Comparison of ENCODE assay signal across 10 cellular contexts in the genomic region with DNA sequence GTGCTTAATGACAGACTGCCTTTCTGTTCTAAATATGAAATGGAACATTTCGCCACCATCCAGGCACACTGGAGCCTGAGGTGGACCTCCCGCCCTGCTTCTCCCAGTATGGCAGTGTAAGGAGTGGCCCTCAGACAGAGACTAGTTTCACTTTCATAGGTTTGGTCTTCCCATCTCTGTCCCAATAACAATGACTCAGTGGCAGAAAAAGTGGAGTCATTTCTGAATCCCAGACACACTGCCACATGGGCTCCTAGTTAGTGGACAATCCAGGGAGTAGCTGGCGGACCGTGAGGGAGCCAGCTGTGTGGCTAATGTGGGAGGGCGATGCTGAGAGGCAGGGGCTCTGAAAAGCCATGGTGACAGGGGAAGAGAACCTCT.
DNase-seq lines count a peak whose midpoint lies in the region; ATAC-seq, FAIRE-seq and TF ChIP-seq lines count a peak whose summit lies in the region.
"Had no signal": no experiment of that assay in that cellular context is flagged by ENCODE, and none has a peak within 500 bp of the region (broad histone marks: within the 10 kb centered on the region; RNA-seq: fewer than 3 reads in every experiment).

No MANE protein-coding gene starts in this region.

- H3K79me2 ChIP-seq in ACC112 (ENCODE audit: control insufficient read depth, insufficient read depth, low read length, unreplicated experiment): no peaks in the 10 kb centered on the region
- H3K79me2 ChIP-seq in keratinocyte (ENCODE audit: control insufficient read depth, insufficient read depth, low read length): no peaks in the 10 kb centered on the region

- H3K4me1 ChIP-seq in ACC112 (ENCODE audit: control insufficient read depth, insufficient read depth, low read length, unreplicated experiment) (peaks cover 52% of the 10 kb centered on the region), ascending aorta (peaks cover 16 to 39% of the 10 kb centered on the region in 2 donors), keratinocyte (ENCODE audit: control insufficient read depth, extremely low read depth, insufficient read depth, low read length) (peaks cover 20% of the 10 kb centered on the region)

- peak overlapping the region; percentile 16 for H3K27ac ChIP-seq in ACC112 (ENCODE audit: low read depth, low read length)
- peak overlapping the region; percentile 89 to 95 for H3K27ac ChIP-seq in ascending aorta
- no peak overlapping the region for H3K27ac ChIP-seq in keratinocyte (ENCODE audit: control insufficient read depth, insufficient read depth, low read length)

- H3K4me2 ChIP-seq in keratinocyte (ENCODE audit: control insufficient read depth, extremely low read depth, insufficient read depth, low read depth, low read length): no peak overlapping the region

- dilution Hi-C loops in keratinocyte (cut with MboI; ENCODE audit: extremely low pct_ligation_motif_present, low sequenced_read_pairs): no loop called here

- H4K20me1 ChIP-seq in keratinocyte (ENCODE audit: control insufficient read depth, extremely low read depth, insufficient read depth, low read length): no peaks in the 10 kb centered on the region

- H3K4me3 ChIP-seq in ACC112 (ENCODE audit: low read depth, low read length) (peak overlapping the region; percentile 15; the same call in 1 of the 2 replicates), ascending aorta (peak overlapping the region; percentile 12 to 50), keratinocyte (ENCODE audit: control insufficient read depth in 2 of 3, extremely low read depth in 1 of 3, insufficient read depth in 2 of 3, low read depth in 1 of 3, low read length in 3 of 3) (no peak overlapping the region)

- peak; percentile 58 to 89 for DNase-seq in ascending aorta (ENCODE audit: low spot score in 2 of 2)
- no peak for DNase-seq in keratinocyte (ENCODE audit: low read depth, low spot score)
- no peak for DNase-seq in stimulated activated naive CD4-positive, alpha-beta T cell treated with Interleukin-2 at 50 U/mL for 16 hours (lab: John Stamatoyannopoulos, UW)
- DNase-seq: naive thymus-derived CD8-positive, alpha-beta T cell had no signal

- H3K36me3 ChIP-seq in ACC112 (ENCODE audit: insufficient read depth, low read length) (no peaks in the 10 kb centered on the region), ascending aorta (no peaks in the 10 kb centered on the region), keratinocyte (ENCODE audit: control insufficient read depth in 2 of 2, extremely low read depth in 1 of 2, insufficient read depth in 2 of 2, low read length in 2 of 2) (no peaks in the 10 kb centered on the region)

- no peak overlapping the region for H3K9ac ChIP-seq in keratinocyte (ENCODE audit: control insufficient read depth, extremely low read depth, insufficient read depth, low read length)

- intact Hi-C loops in ascending aorta (cut with DNase I): loop anchor here (1.0 to 10.0 kb wide), 6 partner anchors 21 to 242 kb away; no protein-coding TSS in a partner anchor

- ATAC-seq in HG03439 (IDR thresholded peaks at IDR 0.05; ENCODE audit: unreplicated experiment) (peak; percentile 19), HG02588 (IDR thresholded peaks at IDR 0.05; ENCODE audit: unreplicated experiment) (no peak), HG02678 (IDR thresholded peaks at IDR 0.05; ENCODE audit: unreplicated experiment) (no peak), GM19397 (IDR thresholded peaks at IDR 0.05; ENCODE audit: unreplicated experiment) (no peak)
- ATAC-seq: naive thymus-derived CD8-positive, alpha-beta T cell had no signal

- H3K27me3 ChIP-seq in ACC112 (ENCODE audit: insufficient read depth, low read length): no peaks in the 10 kb centered on the region
- no peaks in the 10 kb centered on the region for H3K27me3 ChIP-seq in ascending aorta
- no peaks in the 10 kb centered on the region for H3K27me3 ChIP-seq in keratinocyte (ENCODE audit: control insufficient read depth, extremely low read depth, insufficient read depth, low read length)

- H3K9me1 ChIP-seq in keratinocyte (ENCODE audit: control insufficient read depth, extremely low read depth, insufficient read depth, low read length): no peaks in the 10 kb centered on the region

- FAIRE-seq in keratinocyte (lab: Jason Lieb, UNC): no peak
- FAIRE-seq: GM18507 had no signal

- TF ChIP-seq CTCF in ascending aorta (IDR thresholded peaks at IDR 0.05) (no peak), keratinocyte (optimal IDR thresholded peaks at IDR 0.05 in 1 of 3, IDR thresholded peaks at IDR 0.05 in 1 of 3, conservative IDR thresholded peaks at IDR 0.05 in 1 of 3; ENCODE audit: extremely low read depth in 1 of 3, insufficient read depth in 2 of 3, low read length in 3 of 3) (no peak)

- H2AFZ ChIP-seq in ACC112 (ENCODE audit: low read length, unreplicated experiment) (peak overlapping the region; percentile 33), keratinocyte (ENCODE audit: control insufficient read depth, low read length) (peak overlapping the region; percentile 6)

- H3K9me3 ChIP-seq in ascending aorta: no peaks in the 10 kb centered on the region
- no peaks in the 10 kb centered on the region for H3K9me3 ChIP-seq in keratinocyte (ENCODE audit: control insufficient read depth, low read depth, low read length)

Comparison
In these comparisons a context has a peak if more than half of its experiments do, and no peak if none do; other contexts are left out.
1. H3K4me3 ChIP-seq: peak in ACC112 (single experiment) and ascending aorta (2 of 2); none in keratinocyte (0 of 3).
2. DNase-seq: peak in ascending aorta (2 of 2); none in keratinocyte (single experiment) and stimulated activated naive CD4-positive, alpha-beta T cell treated with Interleukin-2 at 50 U/mL for 16 hours (single experiment).